17 cellular contexts compared by ENCODE assay signal in genomic region chr2:3186766-3187165, GRCh38.
"Had no signal": no experiment of that assay in that cellular context is flagged by ENCODE, and none has a peak within 500 bp of the region (broad histone marks: within the 10 kb centered on the region; RNA-seq: fewer than 3 reads in every experiment).

No MANE protein-coding gene starts in this region.

- H3K27ac ChIP-seq: dorsolateral prefrontal cortex, epithelial cell of prostate, tibial nerve, WERI-Rb-1 had no signal

- H3K4me1 ChIP-seq: tibial nerve had no signal

- H3K27me3 Mint-ChIP-seq: activated CD4-positive, alpha-beta memory T cell treated with anti-CD3 and anti-CD28 coated beads for 36 hours; activated CD4-positive, alpha-beta T cell treated with anti-CD3 and anti-CD28 coated beads for 36 hours; activated naive CD8-positive, alpha-beta T cell treated with anti-CD3 and anti-CD28 coated beads, Interleukin-2, amount 10 ng/mL, durations not matched to agents 7 days and 5 days; activated T-helper 17 cell treated with anti-CD3 and anti-CD28 coated beads, Interleukin-2, amount 50 U/mL, for 72 hours; brain; naive thymus-derived CD8-positive, alpha-beta T cell had no signal

- H3K9me3 Mint-ChIP-seq: activated CD4-positive, alpha-beta memory T cell treated with anti-CD3 and anti-CD28 coated beads for 36 hours; activated naive CD8-positive, alpha-beta T cell treated with anti-CD3 and anti-CD28 coated beads, Interleukin-2, amount 10 ng/mL, durations not matched to agents 7 days and 5 days; activated T-helper 17 cell treated with anti-CD3 and anti-CD28 coated beads, Interleukin-2, amount 50 U/mL, for 72 hours; brain; endodermal cell; naive thymus-derived CD8-positive, alpha-beta T cell had no signal

- H3K4me3 Mint-ChIP-seq: activated CD4-positive, alpha-beta memory T cell treated with anti-CD3 and anti-CD28 coated beads for 36 hours; activated CD4-positive, alpha-beta T cell treated with anti-CD3 and anti-CD28 coated beads for 36 hours; activated naive CD8-positive, alpha-beta T cell treated with anti-CD3 and anti-CD28 coated beads, Interleukin-2, amount 10 ng/mL, durations not matched to agents 7 days and 5 days; activated T-helper 17 cell treated with anti-CD3 and anti-CD28 coated beads, Interleukin-2, amount 50 U/mL, for 72 hours; brain; endodermal cell; naive thymus-derived CD8-positive, alpha-beta T cell had no signal

- ATAC-seq: activated CD4-positive, alpha-beta T cell treated with anti-CD3 and anti-CD28 coated beads for 36 hours; activated T-helper 17 cell treated with anti-CD3 and anti-CD28 coated beads, Interleukin-2, amount 50 U/mL, for 72 hours; naive thymus-derived CD8-positive, alpha-beta T cell had no signal

- H3K4me3 ChIP-seq: dorsolateral prefrontal cortex, tibial nerve had no signal

- DNase-seq: activated CD4-positive, alpha-beta memory T cell treated with anti-CD3 and anti-CD28 coated beads for 36 hours; activated CD4-positive, alpha-beta T cell treated with anti-CD3 and anti-CD28 coated beads for 36 hours; activated naive CD4-positive, alpha-beta T cell treated with Interleukin-2 at 50 U/mL for 16 hours; activated naive CD8-positive, alpha-beta T cell treated with anti-CD3 and anti-CD28 coated beads, Interleukin-2, amount 10 ng/mL, durations not matched to agents 7 days and 5 days; amygdala; central memory CD4-positive, alpha-beta T cell; endodermal cell; foreskin fibroblast; nucleus accumbens; stimulated activated naive CD4-positive, alpha-beta T cell treated with Interleukin-2 at 50 U/mL for 16 hours; WERI-Rb-1 had no signal

- H3K27me3 ChIP-seq: dorsolateral prefrontal cortex, tibial nerve had no signal

- H3K4me1 Mint-ChIP-seq: activated CD4-positive, alpha-beta T cell treated with anti-CD3 and anti-CD28 coated beads for 36 hours; activated naive CD8-positive, alpha-beta T cell treated with anti-CD3 and anti-CD28 coated beads, Interleukin-2, amount 10 ng/mL, durations not matched to agents 7 days and 5 days; activated T-helper 17 cell treated with anti-CD3 and anti-CD28 coated beads, Interleukin-2, amount 50 U/mL, for 72 hours; brain; endodermal cell had no signal

- H3K27ac Mint-ChIP-seq: activated CD4-positive, alpha-beta memory T cell treated with anti-CD3 and anti-CD28 coated beads for 36 hours; activated CD4-positive, alpha-beta T cell treated with anti-CD3 and anti-CD28 coated beads for 36 hours; activated naive CD8-positive, alpha-beta T cell treated with anti-CD3 and anti-CD28 coated beads, Interleukin-2, amount 10 ng/mL, durations not matched to agents 7 days and 5 days; activated T-helper 17 cell treated with anti-CD3 and anti-CD28 coated beads, Interleukin-2, amount 50 U/mL, for 72 hours; endodermal cell; naive thymus-derived CD8-positive, alpha-beta T cell had no signal

- H3K9me3 ChIP-seq: tibial nerve had no signal
